Comparison of ENCODE assay signal across 8 cellular contexts in genomic region chr17:17693955-17694228, GRCh38. TPM values are rescaled to one million over a fixed set of nuclear protein-coding genes. Genes with fewer than 3 reads are reported as not detected.
DNase-seq lines count a peak whose midpoint lies in the region; ATAC-seq and TF ChIP-seq lines count a peak whose summit lies in the region.

No MANE protein-coding gene starts in this region.

- H3K4me3 ChIP-seq in heart right ventricle (peak overlapping the region in 9 of 10 donors; percentile 61 to 95 (median 77)), lower lobe of right lung (peak overlapping the region; percentile 85), uterus (peak overlapping the region; percentile 56 to 91)

- no peaks in the 10 kb centered on the region for H3K36me3 ChIP-seq in heart right ventricle
- H3K36me3 ChIP-seq in lower lobe of right lung = no peaks in the 10 kb centered on the region
- H3K36me3 ChIP-seq in uterus = no peaks in the 10 kb centered on the region

- H3K27me3 ChIP-seq in heart right ventricle (no peaks in the 10 kb centered on the region), lower lobe of right lung (ENCODE audit: low read depth) (no peaks in the 10 kb centered on the region), uterus (no peaks in the 10 kb centered on the region)

- H3K9me3 Mint-ChIP-seq in activated naive CD8-positive, alpha-beta T cell treated with anti-CD3 and anti-CD28 coated beads, Interleukin-2, amount 50 U/mL, for 24 hours = no peaks in the 10 kb centered on the region

- DNase-seq in heart right ventricle = peak in 1 of 2 donors; percentile 56
- DNase-seq in cardiac septum (ENCODE audit: low spot score) = no peak
- no peak for DNase-seq in activated naive CD8-positive, alpha-beta T cell treated with anti-CD3 and anti-CD28 coated beads, Interleukin-2, amount 50 U/mL, for 24 hours
- DNase-seq in lower lobe of right lung = no peak
- DNase-seq in uterus = no peak
- no peak for DNase-seq in cortex of kidney (lab: John Stamatoyannopoulos, UW)

- no peak for TF ChIP-seq POLR2A in uterus (IDR thresholded peaks at IDR 0.05)

- H3K9me3 ChIP-seq in heart right ventricle = no peaks in the 10 kb centered on the region
- H3K9me3 ChIP-seq in lower lobe of right lung = no peaks in the 10 kb centered on the region
- no peaks in the 10 kb centered on the region for H3K9me3 ChIP-seq in uterus

- peak overlapping the region; percentile 96 to 100 (median 99) for H3K27ac ChIP-seq in heart right ventricle
- peak overlapping the region; percentile 98 for H3K27ac ChIP-seq in lower lobe of right lung
- peak overlapping the region; percentile 90 to 99 for H3K27ac ChIP-seq in uterus

- no peaks in the 10 kb centered on the region for H3K36me3 Mint-ChIP-seq in activated naive CD8-positive, alpha-beta T cell treated with anti-CD3 and anti-CD28 coated beads, Interleukin-2, amount 50 U/mL, for 24 hours (ENCODE audit: low read depth)

- no peak for TF ChIP-seq CTCF in heart right ventricle (IDR thresholded peaks at IDR 0.05)
- TF ChIP-seq CTCF in lower lobe of right lung (IDR thresholded peaks at IDR 0.05) = no peak
- no peak for TF ChIP-seq CTCF in uterus (IDR thresholded peaks at IDR 0.05)

- H3K27me3 Mint-ChIP-seq in activated naive CD8-positive, alpha-beta T cell treated with anti-CD3 and anti-CD28 coated beads, Interleukin-2, amount 50 U/mL, for 24 hours = no peaks in the 10 kb centered on the region

- peak overlapping the region; percentile 64 for H3K4me3 Mint-ChIP-seq in activated naive CD8-positive, alpha-beta T cell treated with anti-CD3 and anti-CD28 coated beads, Interleukin-2, amount 50 U/mL, for 24 hours

- H3K4me1 Mint-ChIP-seq in activated naive CD8-positive, alpha-beta T cell treated with anti-CD3 and anti-CD28 coated beads, Interleukin-2, amount 50 U/mL, for 24 hours = peaks cover 80% of the 10 kb centered on the region

- H3K4me1 ChIP-seq in heart right ventricle (peaks cover 47 to 90% (median 81%) of the 10 kb centered on the region in 9 donors), lower lobe of right lung (peaks cover 81% of the 10 kb centered on the region), uterus (peaks cover 10 to 37% of the 10 kb centered on the region in 2 donors)

- H3K27ac Mint-ChIP-seq in activated naive CD8-positive, alpha-beta T cell treated with anti-CD3 and anti-CD28 coated beads, Interleukin-2, amount 50 U/mL, for 24 hours = peak overlapping the region; percentile 86

- ATAC-seq in heart right ventricle = peak in 3 of 8 donors; percentile 0 to 47 (median 13)
- no peak for ATAC-seq in activated naive CD8-positive, alpha-beta T cell treated with anti-CD3 and anti-CD28 coated beads, Interleukin-2, amount 50 U/mL, for 24 hours
- ATAC-seq in lower lobe of right lung = no peak
- no peak for ATAC-seq in GM21515 (IDR thresholded peaks at IDR 0.05; ENCODE audit: unreplicated experiment)
- no peak for ATAC-seq in GM19463 (IDR thresholded peaks at IDR 0.05; ENCODE audit: unreplicated experiment)

- intact Hi-C loops in heart right ventricle (cut with DNase I) = loop anchor here in 1 of 10 donors (2.0 kb wide), 1 partner anchor 41 kb away; no protein-coding TSS in a partner anchor
- intact Hi-C loops in cardiac septum (cut with DNase I) = loop anchor here (2.0 kb wide), 1 partner anchor 19 kb away; no protein-coding TSS in a partner anchor
- intact Hi-C loops in lower lobe of right lung (cut with DNase I) = no loop called here
- intact Hi-C loops in uterus (cut with DNase I; ENCODE audit: low total_unique reads) = loop anchor here (10.0 kb wide), 1 partner anchor 91 kb away; no protein-coding TSS in a partner anchor

- WGBS in heart right ventricle, 2 donors = 8 to 9% methylated on average over 8 of the region's 8 CpGs

RNA-seq across cellular contexts. Expression of gene RAI1, which starts 12.6 kb away (rescaled TPM):
- total RNA-seq in heart right ventricle = 10 to 100 TPM; 15.8 to 32.0 (median 20.9) TPM
- polyA plus RNA-seq in heart right ventricle = 10 to 100 TPM; 13.8 to 17.5 TPM
- total RNA-seq in cardiac septum = 28.8 TPM
- 31.1 TPM for total RNA-seq in lower lobe of right lung
- total RNA-seq in uterus = 10 to 100 TPM in 3 of 4 donors, 1 to 10 TPM in 1; 10.0 to 66.1 (median 15.3) TPM
